ENCODE assay signal across 10 cellular contexts in the genomic region with DNA sequence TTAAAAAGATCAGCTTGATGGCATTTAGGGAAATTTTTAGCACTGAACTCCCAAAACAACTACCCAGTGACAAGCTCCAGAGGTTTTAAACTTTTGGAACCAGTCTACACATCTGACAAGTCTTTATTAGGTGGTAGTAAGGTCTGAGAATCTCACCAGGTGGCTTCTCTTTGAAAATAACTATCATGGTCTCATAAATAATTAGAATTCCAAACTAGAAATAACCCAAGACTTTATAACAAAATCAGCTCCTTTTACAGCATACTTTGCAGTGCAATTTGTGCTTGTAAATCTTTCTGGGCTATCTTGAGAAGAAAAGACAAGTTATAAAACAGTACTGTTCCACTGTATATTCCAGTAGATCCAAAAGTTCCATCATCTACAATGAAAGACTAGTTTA.
DNase-seq lines count a peak whose midpoint lies in the region; FAIRE-seq and TF ChIP-seq lines count a peak whose summit lies in the region.
"Had no signal": no experiment of that assay in that cellular context is flagged by ENCODE, and none has a peak within 500 bp of the region (broad histone marks: within the 10 kb centered on the region; RNA-seq: fewer than 3 reads in every experiment).

No MANE protein-coding gene starts in this region.

- CTCF ChIA-PET in MCF 10A (lab: Yijun Ruan, JAX), result interaction anchor here (0.8 to 1.2 kb wide), 2 partner anchors 9 to 49 kb away, joined by 4 to 6 read pairs; no protein-coding TSS in a partner anchor

- no peaks in the 10 kb centered on the region for H4K20me1 ChIP-seq in BLaER1

- H3K27me3 Mint-ChIP-seq in MCF 10A (ENCODE audit: insufficient read depth, unreplicated experiment), result peaks cover 19% of the 10 kb centered on the region
- H3K27me3 Mint-ChIP-seq in nephron (ENCODE audit: low read depth), result peaks cover 3% of the 10 kb centered on the region

- 0 out of 2 replicates have a peak, but pooled peaks cover 4% of the 10 kb centered on the region for H3K9me3 ChIP-seq in BLaER1

- no peak for TF ChIP-seq POLR2A in GM12891 (IDR thresholded peaks at IDR 0.05; ENCODE audit: low read depth, low read length)

- in situ Hi-C loops in KBM-7 (cut with MboI; ENCODE audit: low pct_unique_long_range_greater_than_20kb, low sequenced_read_pairs), result no loop called here

- peak overlapping the region; percentile 70 for H3K4me3 ChIP-seq in BLaER1

- peak overlapping the region; percentile 79 for H3K4me2 ChIP-seq in BLaER1

- DNase-seq in KBM-7 (peak; percentile 13), MCF 10A (ENCODE audit: unreplicated experiment) (no peak), GM12891 (ENCODE audit: insufficient read length, low spot score) (no peak), GM19240 (ENCODE audit: insufficient read length, low spot score) (no peak), globus pallidus (ENCODE audit: low spot score) (no peak)
- no peak for DNase-seq in stimulated activated CD4-positive, alpha-beta T cell treated with anti-CD3 and anti-CD28 coated beads, Interleukin-15, amount 100 ng/mL, for 24 hours
- DNase-seq: NCI-H1436 had no signal

- H3K4me3 Mint-ChIP-seq in MCF 10A (ENCODE audit: unreplicated experiment), result peak overlapping the region; percentile 97
- H3K4me3 Mint-ChIP-seq in nephron, result peak overlapping the region; percentile 91 to 93 (median 93)

- H3K4me1 Mint-ChIP-seq in MCF 10A (ENCODE audit: insufficient read depth, unreplicated experiment) (peaks cover 8% of the 10 kb centered on the region), nephron (peaks cover 11% of the 10 kb centered on the region)

- peaks cover 32% of the 10 kb centered on the region for H3K36me3 Mint-ChIP-seq in MCF 10A (ENCODE audit: insufficient read depth, unreplicated experiment)
- peaks cover 19% of the 10 kb centered on the region for H3K36me3 Mint-ChIP-seq in nephron (ENCODE audit: low read depth)

- no peak for FAIRE-seq in GM12891 (lab: Jason Lieb, UNC)
- FAIRE-seq: endometrium had no signal

- intact Hi-C loops in MCF 10A (cut with micrococcal nuclease), result loop anchor here (2.0 kb wide), 1 partner anchor 57 kb away; no protein-coding TSS in a partner anchor

- POLR2A ChIA-PET in MCF 10A (lab: Yijun Ruan, JAX), result interaction anchor here (0.9 to 2.6 kb wide), 5 partner anchors 13 to 119 kb away, joined by 3 to 17 read pairs (median 3); no protein-coding TSS in a partner anchor

- no peak overlapping the region for H3K9ac ChIP-seq in BLaER1

- H3K27me3 ChIP-seq in BLaER1, result no peaks in the 10 kb centered on the region

- no TSS peak for BruUV-seq in MCF 10A (replicated peaks; lab: Mats Ljungman, UMichigan)

- H3K27ac ChIP-seq in BLaER1, result peak overlapping the region; percentile 88

- H3K9me3 Mint-ChIP-seq in MCF 10A (ENCODE audit: unreplicated experiment) (no peaks in the 10 kb centered on the region), nephron (peaks cover 2% of the 10 kb centered on the region)

- peaks cover 11% of the 10 kb centered on the region for H3K4me1 ChIP-seq in BLaER1

- no peak for TF ChIP-seq CTCF in MCF 10A (IDR thresholded peaks at IDR 0.05; ENCODE audit: unreplicated experiment)
- TF ChIP-seq CTCF in nephron (IDR thresholded peaks at IDR 0.05; ENCODE audit: unreplicated experiment in 3 of 3), result no peak

- peaks cover 12% of the 10 kb centered on the region; the same call in 1 of the 2 replicates for H3K36me3 ChIP-seq in BLaER1

- H3K27ac Mint-ChIP-seq in MCF 10A (ENCODE audit: low read depth, unreplicated experiment) (peak overlapping the region; percentile 99), nephron (peak overlapping the region; percentile 97 to 99 (median 99))

TF ChIP-seq in GM12891, 5 proteins besides CTCF, POLR2A, EP300 and RAD21:
- no peak for TF ChIP-seq PAX5 (IDR thresholded peaks at IDR 0.05; ENCODE audit: insufficient read depth, low read length, severe bottlenecking)
- no peak for TF ChIP-seq TAF1 (IDR thresholded peaks at IDR 0.05; ENCODE audit: low read depth, low read length)
- no peak for TF ChIP-seq POU2F2 (IDR thresholded peaks at IDR 0.05; ENCODE audit: low read depth, low read length)
- no peak for TF ChIP-seq POLR2AphosphoS5 (IDR thresholded peaks at IDR 0.05; ENCODE audit: low read depth, low read length)
- no peak for TF ChIP-seq SPI1 (IDR thresholded peaks at IDR 0.05; ENCODE audit: low read depth, low read length)
TF ChIP-seq in GM12891: peak in this region for 0.
